ENCODE assay signal across 13 cellular contexts in the genomic region with DNA sequence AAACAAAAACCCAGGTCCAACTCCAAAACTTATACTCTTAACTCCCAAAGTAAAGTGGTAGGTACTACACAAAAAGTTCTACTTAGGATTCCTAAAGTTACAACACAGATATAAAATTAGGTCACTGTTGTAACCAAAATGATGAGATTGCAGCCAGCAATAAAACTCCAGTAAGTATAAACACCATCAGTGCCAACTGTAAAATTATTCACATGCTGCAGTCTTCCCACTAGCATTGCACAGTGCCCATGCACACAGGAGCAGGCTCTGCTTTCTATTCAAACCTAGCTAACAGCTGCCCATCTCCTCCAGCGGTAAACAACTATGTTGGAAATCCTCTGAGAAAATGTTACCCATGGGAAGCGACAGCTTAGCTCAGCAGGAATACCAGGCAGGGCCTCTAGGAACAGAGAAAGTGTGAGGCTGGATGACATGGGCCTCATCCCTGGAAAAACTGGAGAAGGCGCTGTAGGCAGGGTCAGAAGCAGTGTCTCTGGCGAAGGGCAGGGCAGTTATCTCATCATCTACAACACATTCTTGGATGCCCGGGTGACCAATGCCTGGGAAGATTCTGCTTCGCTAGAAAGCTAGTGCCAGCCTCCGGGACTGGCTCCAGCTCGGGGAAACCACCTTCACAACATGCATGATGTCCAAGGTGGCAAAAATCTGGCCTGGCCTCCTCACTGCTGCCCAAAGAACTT. TPM values are rescaled to one million over a fixed set of nuclear protein-coding genes. Genes with fewer than 3 reads are reported as not detected.
DNase-seq lines count a peak whose midpoint lies in the region; ATAC-seq and TF ChIP-seq lines count a peak whose summit lies in the region.
"Had no signal": no experiment of that assay in that cellular context is flagged by ENCODE, and none has a peak within 500 bp of the region (broad histone marks: within the 10 kb centered on the region; RNA-seq: fewer than 3 reads in every experiment).

No MANE protein-coding gene starts in this region.

- peaks cover 8% of the 10 kb centered on the region for H3K4me1 ChIP-seq in prostate gland (replicated peaks)

- WGBS in prostate gland = 33% methylated on average over 8 of the region's 8 CpGs

- H3K36me3 ChIP-seq in prostate gland = no peaks in the 10 kb centered on the region
- H3K36me3 ChIP-seq: BLaER1 treated with 17β-estradiol and CSF1 and Interleukin-3, amounts not matched to agents 10 nM and 100 nM had no signal

- TF ChIP-seq POLR2A in prostate gland (IDR thresholded peaks at IDR 0.05) = no peak

- intact Hi-C loops in prostate gland (cut with DNase I) = loop anchor here (10.0 kb wide), 1 partner anchor 812 kb away; a partner anchor contains a TSS

- DNase-seq in AG20443 (ENCODE audit: low spot score) (peak; percentile 53), LNCaP clone FGC (ENCODE audit: low read depth) (peak; percentile 87), prostate gland (ENCODE audit: low spot score) (peak; percentile 51), LoVo (ENCODE audit: low spot score) (no peak), cortex of kidney (lab: John Stamatoyannopoulos, UW) (no peak), type B pancreatic cell (ENCODE audit: extremely low spot score, unreplicated experiment) (no peak), GF-D8 (lab: John Stamatoyannopoulos, UW) (no peak)
- no peak for DNase-seq in effector memory CD8-positive, alpha-beta T cell
- DNase-seq: esophagus squamous epithelium, NCI-H2081, SHP77 treated with DMSO at 0.1 percent for 48 hours had no signal

- no peak overlapping the region for H3K4me3 ChIP-seq in LNCaP clone FGC (ENCODE audit: low read depth, low read length)
- no peak overlapping the region for H3K4me3 ChIP-seq in prostate gland
- H3K4me3 ChIP-seq: BLaER1 treated with 17β-estradiol and CSF1 and Interleukin-3, amounts not matched to agents 10 nM and 100 nM; esophagus squamous epithelium had no signal

- no peak overlapping the region for H3K27ac ChIP-seq in prostate gland
- H3K27ac ChIP-seq: BLaER1 treated with 17β-estradiol and CSF1 and Interleukin-3, amounts not matched to agents 10 nM and 100 nM had no signal

- H3K36me3 Mint-ChIP-seq in effector memory CD8-positive, alpha-beta T cell (ENCODE audit: insufficient read depth) = peaks cover 29% of the 10 kb centered on the region
- H3K36me3 Mint-ChIP-seq in type B pancreatic cell = no peaks in the 10 kb centered on the region

- TF ChIP-seq CTCF in LNCaP clone FGC (IDR thresholded peaks at IDR 0.05; ENCODE audit: control insufficient read depth, extremely low read depth, insufficient read depth) (no peak; the same call in 1 of the 2 replicates), prostate gland (IDR thresholded peaks at IDR 0.05) (peak in 1 of 4 experiments; percentile 3), type B pancreatic cell (conservative IDR thresholded peaks at IDR 0.05) (no peak)

- no peaks in the 10 kb centered on the region for H3K27me3 ChIP-seq in prostate gland (replicated peaks; ENCODE audit: insufficient read depth)
- H3K27me3 ChIP-seq: BLaER1 treated with 17β-estradiol and CSF1 and Interleukin-3, amounts not matched to agents 10 nM and 100 nM; esophagus squamous epithelium had no signal

- peaks cover 37 to 45% of the 10 kb centered on the region in 2 donors for H3K4me1 Mint-ChIP-seq in effector memory CD8-positive, alpha-beta T cell (ENCODE audit: low read depth in 2 of 2)
- H3K4me1 Mint-ChIP-seq in type B pancreatic cell (ENCODE audit: unreplicated experiment) = peaks cover 27% of the 10 kb centered on the region

- no peak for ATAC-seq in effector memory CD8-positive, alpha-beta T cell (replicated peaks)

- no peaks in the 10 kb centered on the region for H3K9me3 ChIP-seq in prostate gland
- H3K9me3 ChIP-seq: BLaER1 treated with 17β-estradiol and CSF1 and Interleukin-3, amounts not matched to agents 10 nM and 100 nM; esophagus squamous epithelium had no signal

- H3K4me3 Mint-ChIP-seq in effector memory CD8-positive, alpha-beta T cell = no peak overlapping the region
- no peak overlapping the region for H3K4me3 Mint-ChIP-seq in type B pancreatic cell
- H3K4me3 Mint-ChIP-seq: activated naive CD4-positive, alpha-beta T cell treated with anti-CD3 and anti-CD28 coated beads, Interleukin-2, amount 50 U/mL, for 24 hours had no signal

- H3K9me3 Mint-ChIP-seq in effector memory CD8-positive, alpha-beta T cell = no peaks in the 10 kb centered on the region
- H3K9me3 Mint-ChIP-seq in type B pancreatic cell = no peaks in the 10 kb centered on the region
- H3K9me3 Mint-ChIP-seq: activated naive CD4-positive, alpha-beta T cell treated with anti-CD3 and anti-CD28 coated beads, Interleukin-2, amount 50 U/mL, for 24 hours had no signal

- no peaks in the 10 kb centered on the region for H3K27me3 Mint-ChIP-seq in effector memory CD8-positive, alpha-beta T cell
- H3K27me3 Mint-ChIP-seq in type B pancreatic cell = no peaks in the 10 kb centered on the region
- H3K27me3 Mint-ChIP-seq: activated naive CD4-positive, alpha-beta T cell treated with anti-CD3 and anti-CD28 coated beads, Interleukin-2, amount 50 U/mL, for 24 hours had no signal

- H3K27ac Mint-ChIP-seq in effector memory CD8-positive, alpha-beta T cell = peak overlapping the region; percentile 15 to 54
- no peak overlapping the region for H3K27ac Mint-ChIP-seq in type B pancreatic cell
- H3K27ac Mint-ChIP-seq: activated naive CD4-positive, alpha-beta T cell treated with anti-CD3 and anti-CD28 coated beads, Interleukin-2, amount 50 U/mL, for 24 hours had no signal

RNA-seq across cellular contexts. Expression of a gene that starts 9.1 kb away (rescaled TPM):
- 10 to 100 TPM; 33.3 to 55.2 TPM for total RNA-seq in prostate gland
- total RNA-seq in type B pancreatic cell (ENCODE audit: low replicate concordance) = 36.1 and 44.1 TPM in 2 replicates

Comparison
In these comparisons a context has a peak if more than half of its experiments do, and no peak if none do; other contexts are left out.
1. DNase-seq: peak in AG20443 (single experiment), LNCaP clone FGC (single experiment) and prostate gland (single experiment); none in effector memory CD8-positive, alpha-beta T cell (0 of 3), LoVo (single experiment), cortex of kidney (single experiment), type B pancreatic cell (single experiment) and GF-D8 (single experiment).